ENCODE assay signal across 1 cellular context in genomic region chr2:149586063-149586462, GRCh38.
A peak's percentile ranks its signal among the peaks of the same experiment; 100 is the strongest.
TF ChIP-seq lines count a peak whose summit lies in the region.

No MANE protein-coding gene starts in this region.

TF ChIP-seq in K562, 482 proteins besides CTCF, POLR2A, EP300 and RAD21 (continued from another document):
- TF ChIP-seq PRDM10 (IDR thresholded peaks at IDR 0.05; ENCODE audit: partially characterized antibody), result peak; percentile 40
- TF ChIP-seq IFI16 (CRISPR knock-in tag; IDR thresholded peaks at IDR 0.05), result no peak
- no peak for TF ChIP-seq PURB (CRISPR knock-in tag; IDR thresholded peaks at IDR 0.05; ENCODE audit: low read depth)
- TF ChIP-seq HMBOX1 (IDR thresholded peaks at IDR 0.05), result peak; percentile 51; the same call in 1 of the 2 replicates
- 0 out of 4 replicates have a peak, but pooled peaks of 1 of the 2 experiments have one; percentile 15 for TF ChIP-seq SIN3A (IDR thresholded peaks at IDR 0.05; ENCODE audit: borderline replicate concordance in 2 of 2, control insufficient read depth in 1 of 2, low read depth in 2 of 2, low read length in 2 of 2)
- TF ChIP-seq E2F3 (CRISPR knock-in tag; IDR thresholded peaks at IDR 0.05), result 0 out of 2 replicates have a peak, but pooled peaks have one; percentile 45
- no peak for TF ChIP-seq KAT7 (CRISPR knock-in tag; IDR thresholded peaks at IDR 0.05; ENCODE audit: borderline replicate concordance)
- 0 out of 2 replicates have a peak, but pooled peaks have one; percentile 22 for TF ChIP-seq ZBTB17 (CRISPR knock-in tag; IDR thresholded peaks at IDR 0.05)
- TF ChIP-seq CSDE1 (IDR thresholded peaks at IDR 0.05), result no peak
- TF ChIP-seq ETS1 (conservative IDR thresholded peaks at IDR 0.05; ENCODE audit: control insufficient read depth, low read depth, low read length), result no peak
- no peak for TF ChIP-seq CREM (IDR thresholded peaks at IDR 0.05; ENCODE audit: low read depth)
- TF ChIP-seq ARID1B (IDR thresholded peaks at IDR 0.05), result peak; percentile 77
- peak; percentile 62; the same call in 1 of the 2 replicates for TF ChIP-seq POLR2AphosphoS5 (IDR thresholded peaks at IDR 0.05; ENCODE audit: control insufficient read depth, insufficient read depth, low read depth, low read length)
- TF ChIP-seq JUN (IDR thresholded peaks at IDR 0.05; ENCODE audit: borderline replicate concordance, low read depth, low read length), result no peak
- TF ChIP-seq JUN (CRISPR knock-in tag; IDR thresholded peaks at IDR 0.05; ENCODE audit: borderline replicate concordance), result no peak
- TF ChIP-seq DPF2 (IDR thresholded peaks at IDR 0.05), result peak; percentile 39
- TF ChIP-seq MLLT1 (IDR thresholded peaks at IDR 0.05), result no peak
- TF ChIP-seq SMARCA4 (IDR thresholded peaks at IDR 0.05), result peak; percentile 55; the same call in 1 of the 2 replicates
- 0 out of 2 replicates have a peak, but pooled peaks have one; percentile 35 for TF ChIP-seq SMARCE1 (IDR thresholded peaks at IDR 0.05)
- TF ChIP-seq ZEB2 (IDR thresholded peaks at IDR 0.05), result no peak
- TF ChIP-seq LCOR (CRISPR knock-in tag; IDR thresholded peaks at IDR 0.05), result 0 out of 2 replicates have a peak, but pooled peaks have one; percentile 46
- peak; percentile 86 for TF ChIP-seq RBM25 (IDR thresholded peaks at IDR 0.05; ENCODE audit: low read depth, low read length, severe bottlenecking)
